Comparison of ENCODE assay signal across 8 cellular contexts in genomic region chr6:2196079-2196679, GRCh38. TPM values are rescaled to one million over a fixed set of nuclear protein-coding genes. Genes with fewer than 3 reads are reported as not detected.
DNase-seq lines count a peak whose midpoint lies in the region; ATAC-seq, FAIRE-seq and TF ChIP-seq lines count a peak whose summit lies in the region.

No MANE protein-coding gene starts in this region.

- in situ Hi-C loops in HepG2 (cut with HindIII; ENCODE audit: extremely low pct_ligation_motif_present, low pct_unique_long_range_greater_than_20kb), result no loop called here

- TF ChIP-seq POLR2A in HepG2 (IDR thresholded peaks at IDR 0.05; ENCODE audit: insufficient read depth in 1 of 2, low read depth in 2 of 2, low read length in 2 of 2) (no peak), uterus (IDR thresholded peaks at IDR 0.05) (no peak)

- H3K36me3 ChIP-seq in KMS-11 (ENCODE audit: insufficient read depth) (no peaks in the 10 kb centered on the region), HepG2 (replicated peaks in 1 of 2; ENCODE audit: control insufficient read depth in 1 of 2, insufficient read depth in 2 of 2, low read length in 2 of 2) (peaks cover 1 to 11% of the 10 kb centered on the region in 2 experiments; a peak in 4 of 5 replicates), uterus (no peaks in the 10 kb centered on the region)

- H3K27me3 ChIP-seq in KMS-11 (ENCODE audit: insufficient read depth, low read depth) (no peaks in the 10 kb centered on the region), HepG2 (ENCODE audit: control insufficient read depth in 1 of 2, insufficient read depth in 2 of 2, low read length in 2 of 2) (no peaks in the 10 kb centered on the region), uterus (no peaks in the 10 kb centered on the region)

- H3K4me1 ChIP-seq in KMS-11 (ENCODE audit: low read depth, poor library complexity, severe bottlenecking), result no peaks in the 10 kb centered on the region
- H3K4me1 ChIP-seq in HepG2 (ENCODE audit: insufficient read depth, low read length), result peaks cover 9% of the 10 kb centered on the region; the same call in 1 of the 2 replicates
- H3K4me1 ChIP-seq in uterus, result no peaks in the 10 kb centered on the region

- BruUV-seq in HepG2 (replicated peaks; lab: Mats Ljungman, UMichigan), result no TSS peak

- H3K4me3 ChIP-seq in KMS-11 (IDR thresholded peaks at IDR 0.05; ENCODE audit: insufficient read depth, low read depth, low read length), result no peak overlapping the region
- no peak overlapping the region for H3K4me3 ChIP-seq in choroid plexus epithelial cell (ENCODE audit: low read depth, low read length)
- no peak overlapping the region for H3K4me3 ChIP-seq in HepG2 (replicated peaks in 1 of 3; ENCODE audit: insufficient read depth in 1 of 3, low read depth in 2 of 3, low read length in 3 of 3)
- no peak overlapping the region for H3K4me3 ChIP-seq in uterus

- peak; percentile 69 for DNase-seq in ELR (ENCODE audit: low read depth)
- DNase-seq in RCC 7860 (ENCODE audit: low spot score), result peak; percentile 30
- peak; percentile 78 for DNase-seq in choroid plexus epithelial cell (ENCODE audit: low read depth)
- peak; percentile 40 for DNase-seq in HepG2 (ENCODE audit: low spot score)
- peak in 1 of 2 donors; percentile 37 for DNase-seq in uterus

- TF ChIP-seq EP300 in HepG2 (IDR thresholded peaks at IDR 0.05; ENCODE audit: low read depth in 2 of 2, low read length in 2 of 2) (no peak), HepG2 (CRISPR knock-in tag; IDR thresholded peaks at IDR 0.05; ENCODE audit: borderline replicate concordance) (no peak)

- CTCF ChIA-PET in HepG2 (lab: Yijun Ruan, JAX; ENCODE audit: low intra/inter-chr PET ratio, low total read pairs), result interaction anchor here (1.2 to 2.1 kb wide), 3 partner anchors 157 to 600 kb away, joined by 3 to 15 read pairs (median 15); no protein-coding TSS in a partner anchor

- peak; percentile 71 for ATAC-seq in HepG2
- ATAC-seq in GM21825 (IDR thresholded peaks at IDR 0.05; ENCODE audit: unreplicated experiment), result no peak

- H3K27ac ChIP-seq in 22Rv1 (no peak overlapping the region), KMS-11 (no peak overlapping the region), HepG2 (ENCODE audit: extremely low read length, insufficient read depth, low read length) (no peak overlapping the region), uterus (no peak overlapping the region)

- H3K4me2 ChIP-seq in KMS-11, result no peak overlapping the region
- H3K4me2 ChIP-seq in HepG2 (ENCODE audit: low read depth, low read length), result no peak overlapping the region

- 68% methylated on average over 1 of the region's 1 CpG for WGBS in HepG2 (ENCODE audit: low lambda C conversion rate)

- H3K9ac ChIP-seq in KMS-11, result no peak overlapping the region
- no peak overlapping the region for H3K9ac ChIP-seq in HepG2 (ENCODE audit: insufficient read depth, low read depth, low read length)

- H3K9me3 ChIP-seq in HepG2 (ENCODE audit: low read length) (no peaks in the 10 kb centered on the region), uterus (no peaks in the 10 kb centered on the region)

- POLR2A ChIA-PET in HepG2 (lab: Yijun Ruan, JAX), result no interaction called here

- intact Hi-C loops in HepG2 (cut with micrococcal nuclease; ENCODE audit: unreplicated experiment), result loop anchor here (1.0 to 5.0 kb wide), 3 partner anchors 404 to 599 kb away; no protein-coding TSS in a partner anchor
- intact Hi-C loops in uterus (cut with DNase I; ENCODE audit: low total_unique reads), result loop anchor here (5.0 to 10.0 kb wide), 2 partner anchors 159 to 594 kb away; no protein-coding TSS in a partner anchor

- no peak overlapping the region for H2AFZ ChIP-seq in KMS-11 (ENCODE audit: low read depth)
- H2AFZ ChIP-seq in HepG2 (ENCODE audit: low read length), result no peak overlapping the region

- H3K79me2 ChIP-seq in KMS-11 (ENCODE audit: insufficient read depth, low read depth), result no peaks in the 10 kb centered on the region
- H3K79me2 ChIP-seq in HepG2 (ENCODE audit: insufficient read depth, low read length), result peaks cover 92% of the 10 kb centered on the region

- 0 out of 2 replicates have a peak, but pooled peaks have one; percentile 24 for TF ChIP-seq RAD21 in HepG2 (CRISPR knock-in tag; IDR thresholded peaks at IDR 0.05)

- FAIRE-seq in RCC 7860 (lab: Jason Lieb, UNC), result peak; percentile 51
- no peak for FAIRE-seq in HepG2 (lab: Jason Lieb, UNC)

- H4K20me1 ChIP-seq in KMS-11 (ENCODE audit: insufficient read depth), result no peaks in the 10 kb centered on the region
- peaks cover 45% of the 10 kb centered on the region for H4K20me1 ChIP-seq in HepG2 (ENCODE audit: insufficient read depth, low read length)

- TF ChIP-seq CTCF in 22Rv1 (IDR thresholded peaks at IDR 0.05) (peak; percentile 83), KMS-11 (conservative IDR thresholded peaks at IDR 0.05; ENCODE audit: low read depth, low read length) (peak; percentile 74), choroid plexus epithelial cell (conservative IDR thresholded peaks at IDR 0.05; ENCODE audit: low read depth, low read length) (peak; percentile 73), HepG2 (CRISPR knock-in tag; IDR thresholded peaks at IDR 0.05) (peak; percentile 72), uterus (IDR thresholded peaks at IDR 0.05) (peak; percentile 61 to 79 (median 66))

TF ChIP-seq in HepG2, 621 proteins besides CTCF, POLR2A, EP300 and RAD21 (continues in another document):
- no peak for TF ChIP-seq ZNF10 (CRISPR knock-in tag; IDR thresholded peaks at IDR 0.05; ENCODE audit: borderline replicate concordance, low read depth)
- TF ChIP-seq SMC3 (IDR thresholded peaks at IDR 0.05; ENCODE audit: low read length), result peak; percentile 89
- no peak for TF ChIP-seq RXRA (CRISPR knock-in tag; IDR thresholded peaks at IDR 0.05)
- TF ChIP-seq HMGXB3 (CRISPR knock-in tag; IDR thresholded peaks at IDR 0.05; ENCODE audit: borderline replicate concordance), result no peak
- TF ChIP-seq KLF6 (CRISPR knock-in tag; IDR thresholded peaks at IDR 0.05), result no peak
- TF ChIP-seq HIVEP1 (CRISPR knock-in tag; IDR thresholded peaks at IDR 0.05), result no peak
- no peak for TF ChIP-seq SIN3A (IDR thresholded peaks at IDR 0.05; ENCODE audit: borderline replicate concordance, low read depth, low read length)
- no peak for TF ChIP-seq ZNF564 (CRISPR knock-in tag; IDR thresholded peaks at IDR 0.05)

RNA-seq across cellular contexts. Expression of gene GMDS, which starts 49.2 kb away (rescaled TPM):
- total RNA-seq in HepG2 (2016; rRNA removed; fragmentation: Illumina TruSeq; extraction: Trizol) (59.6 and 64.4 TPM in 2 replicates), uterus (10 to 100 TPM in 2 of 4 donors, 1 to 10 TPM in 2; 5.3 to 17.4 (median 12.9) TPM)
- 36.0 and 38.2 TPM in 2 replicates for total RNA-seq in HepG2 (2016; cell fraction: cytosol; rRNA removed; fragmentation: Illumina TruSeq; extraction: Trizol; ENCODE audit: low read depth)
- total RNA-seq in HepG2 (2016; cell fraction: insoluble cytoplasmic fraction; rRNA removed; fragmentation: Illumina TruSeq; extraction: Trizol), result 52.1 and 61.1 TPM in 2 replicates
- total RNA-seq in HepG2 (2016; cell fraction: membrane; rRNA removed; fragmentation: Illumina TruSeq; extraction: Trizol), result 27.5 and 31.6 TPM in 2 replicates
- 80.6 and 82.3 TPM in 2 replicates for total RNA-seq in HepG2 (2016; cell fraction: nucleus; rRNA removed; fragmentation: Illumina TruSeq; extraction: Trizol)
- polyA plus RNA-seq in HepG2 (2011; rRNA removed), result 105 and 112 TPM in 2 replicates
- 85.3 and 101 TPM in 2 replicates for polyA plus RNA-seq in HepG2 (2011; cell fraction: cytosol; rRNA removed)
- polyA plus RNA-seq in HepG2 (2011; cell fraction: nucleus; rRNA removed), result 48.6 and 57.8 TPM in 2 replicates
- polyA plus RNA-seq in HepG2 (2012), result 96.1 and 155 TPM in 2 replicates
- 36.7 and 40.8 TPM in 2 replicates for polyA plus RNA-seq in HepG2 (2016; cell fraction: cytosol; fragmentation: Illumina TruSeq; extraction: Trizol; ENCODE audit: low read depth)
- 123 and 133 TPM in 2 replicates for polyA plus RNA-seq in HepG2 (2016; cell fraction: insoluble cytoplasmic fraction; fragmentation: Illumina TruSeq; extraction: Trizol; ENCODE audit: low read depth)
- 46.7 and 49.6 TPM in 2 replicates for polyA plus RNA-seq in HepG2 (2016; cell fraction: membrane; fragmentation: Illumina TruSeq; extraction: Trizol; ENCODE audit: low read depth)
- polyA plus RNA-seq in HepG2 (2016; cell fraction: nucleus; fragmentation: Illumina TruSeq; extraction: Trizol; ENCODE audit: insufficient read depth, low read depth), result 94.8 and 108 TPM in 2 replicates
- 8.1 and 47.1 TPM in 2 replicates for polyA minus RNA-seq in HepG2 (2011; rRNA and poly(A)+ RNA removed; ENCODE audit: low replicate concordance)
- polyA minus RNA-seq in HepG2 (2011; cell fraction: cytosol; rRNA and poly(A)+ RNA removed), result 72.4 and 77.0 TPM in 2 replicates
- 265 and 281 TPM in 2 replicates for polyA minus RNA-seq in HepG2 (2011; cell fraction: nucleus; rRNA and poly(A)+ RNA removed)
